Comparison of ENCODE assay signal across 35 cellular contexts in genomic region chr4:56637791-56638190, GRCh38. TPM values are rescaled to one million over a fixed set of nuclear protein-coding genes. Genes with fewer than 3 reads are reported as not detected.
A peak's percentile ranks its signal among the peaks of the same experiment; 100 is the strongest.
DNase-seq lines count a peak whose midpoint lies in the region; ATAC-seq, FAIRE-seq and TF ChIP-seq lines count a peak whose summit lies in the region.
"Had no signal": no experiment of that assay in that cellular context is flagged by ENCODE, and none has a peak within 500 bp of the region (broad histone marks: within the 10 kb centered on the region; RNA-seq: fewer than 3 reads in every experiment).

No MANE protein-coding gene starts in this region.

- H3K4me1 Mint-ChIP-seq in stimulated activated effector memory CD8-positive, alpha-beta T cell treated with anti-CD3 and anti-CD28 coated beads, Interleukin-12 subunit alpha, Interleukin-12 subunit beta, amount 100 ng/mL, for 72 hours, result peaks cover 60% of the 10 kb centered on the region
- H3K4me1 Mint-ChIP-seq: naive B cell had no signal

- CTCF ChIA-PET in SK-N-SH (lab: Yijun Ruan, JAX), result interaction anchor here (1.1 to 1.2 kb wide), 2 partner anchors 62 to 199 kb away, joined by 3 read pairs; no protein-coding TSS in a partner anchor

- no peaks in the 10 kb centered on the region for H3K9me3 Mint-ChIP-seq in stimulated activated effector memory CD8-positive, alpha-beta T cell treated with anti-CD3 and anti-CD28 coated beads, Interleukin-12 subunit alpha, Interleukin-12 subunit beta, amount 100 ng/mL, for 72 hours
- H3K9me3 Mint-ChIP-seq: activated naive CD8-positive, alpha-beta T cell treated with anti-CD3 and anti-CD28 coated beads, Interleukin-2, amount 50 U/mL, for 24 hours; CD4-positive, alpha-beta T cell; effector memory CD8-positive, alpha-beta T cell had no signal

- no peak overlapping the region for H3K9ac ChIP-seq in SK-N-SH

- peaks cover 17% of the 10 kb centered on the region for H3F3A ChIP-seq in SK-N-SH (replicated peaks; ENCODE audit: insufficient read depth)

- TF ChIP-seq RAD21 in SK-N-SH (IDR thresholded peaks at IDR 0.05; ENCODE audit: low read length), result no peak

- no peak; the same call in none of the 3 replicates for ATAC-seq in SK-N-SH treated with all-trans-retinoic acid at 6 μM for 48 hours
- ATAC-seq in stimulated activated effector memory CD8-positive, alpha-beta T cell treated with anti-CD3 and anti-CD28 coated beads, Interleukin-12 subunit alpha, Interleukin-12 subunit beta, amount 100 ng/mL, for 72 hours, result no peak
- ATAC-seq: A549; activated naive CD8-positive, alpha-beta T cell treated with anti-CD3 and anti-CD28 coated beads, Interleukin-2, amount 50 U/mL, for 24 hours; activated T-cell treated with anti-CD3 and anti-CD28 coated beads, Interleukin-2, amount 50 U/mL, for 72 hours; effector memory CD8-positive, alpha-beta T cell had no signal

- H3K27ac ChIP-seq in SK-N-SH (ENCODE audit: low read depth in 2 of 2, low read length in 1 of 2), result no peak overlapping the region; a peak in 1 of 4 replicates
- peak overlapping the region; percentile 70 for H3K27ac ChIP-seq in epithelial cell of prostate
- H3K27ac ChIP-seq: A549, esophagus muscularis mucosa, PC-9, tibial nerve had no signal

- no peak for FAIRE-seq in frontal cortex (lab: Jason Lieb, UNC)
- FAIRE-seq: A549, astrocyte had no signal

- H3K4me3 ChIP-seq in SK-N-SH (ENCODE audit: low read depth in 2 of 2, low read length in 1 of 2) (no peak overlapping the region), H7 (ENCODE audit: insufficient read depth, low read depth, low read length) (no peak overlapping the region)
- H3K4me3 ChIP-seq: A549, esophagus muscularis mucosa, PC-9, tibial nerve had no signal

- peak overlapping the region; percentile 61 for H3K4me3 Mint-ChIP-seq in stimulated activated effector memory CD8-positive, alpha-beta T cell treated with anti-CD3 and anti-CD28 coated beads, Interleukin-12 subunit alpha, Interleukin-12 subunit beta, amount 100 ng/mL, for 72 hours
- H3K4me3 Mint-ChIP-seq: activated naive CD8-positive, alpha-beta T cell treated with anti-CD3 and anti-CD28 coated beads, Interleukin-2, amount 50 U/mL, for 24 hours; activated T-cell treated with anti-CD3 and anti-CD28 coated beads, Interleukin-2, amount 50 U/mL, for 72 hours; CD4-positive, alpha-beta T cell; effector memory CD8-positive, alpha-beta T cell; H9; mesothelial cell of epicardium; naive B cell had no signal

- TF ChIP-seq CTCF in SK-N-SH (IDR thresholded peaks at IDR 0.05), result no peak

- H3K4me1 ChIP-seq in SK-N-SH (ENCODE audit: control insufficient read depth in 1 of 2, insufficient read depth in 2 of 2, low read depth in 1 of 2, low read length in 1 of 2), result no peaks in the 10 kb centered on the region
- H3K4me1 ChIP-seq: tibial nerve had no signal

- H3K4me2 ChIP-seq in SK-N-SH, result no peak overlapping the region
- H3K4me2 ChIP-seq: A549, PC-9 had no signal

- no peaks in the 10 kb centered on the region for H3K9me2 ChIP-seq in SK-N-SH

- peaks cover 3% of the 10 kb centered on the region; the same call in 1 of the 2 replicates for H4K20me1 ChIP-seq in SK-N-SH (ENCODE audit: insufficient read depth)

- H3K27me3 ChIP-seq in SK-N-SH (ENCODE audit: insufficient read depth), result no peaks in the 10 kb centered on the region
- H3K27me3 ChIP-seq in H7 (ENCODE audit: control insufficient read depth, insufficient read depth, low read length), result no peaks in the 10 kb centered on the region; the same call in 1 of the 2 replicates
- H3K27me3 ChIP-seq: esophagus muscularis mucosa, tibial nerve had no signal

- no peak for TF ChIP-seq EP300 in SK-N-SH (IDR thresholded peaks at IDR 0.05; ENCODE audit: borderline replicate concordance in 1 of 2, low read depth in 1 of 2, low read length in 1 of 2)

- DNase-seq in SK-N-SH, result no peak
- DNase-seq in NCI-H2029 (lab: John Stamatoyannopoulos, UW), result peak; percentile 93
- DNase-seq in epithelial cell of prostate (ENCODE audit: low read depth, low spot score), result no peak
- no peak for DNase-seq in stimulated activated effector memory CD8-positive, alpha-beta T cell treated with anti-CD3 and anti-CD28 coated beads, Interleukin-12 subunit alpha, Interleukin-12 subunit beta, amount 100 ng/mL, for 72 hours (ENCODE audit: low spot score in 2 of 2)
- no peak for DNase-seq in frontal cortex (ENCODE audit: low spot score in 2 of 2)
- no peak for DNase-seq in NCI-H526 treated with DMSO at 0.1 percent for 48 hours (lab: John Stamatoyannopoulos, UW)
- no peak for DNase-seq in H7
- DNase-seq: activated CD4-positive, alpha-beta T cell treated with anti-CD3 and anti-CD28 coated beads, Interleukin-2, amount 50 U/mL, for 48 hours; activated CD4-positive, CD25-positive, alpha-beta regulatory T cell treated with anti-CD3 and anti-CD28 coated beads, Interleukin-2, amount 50 U/mL, for 72 hours; activated naive CD4-positive, alpha-beta T cell; activated naive CD8-positive, alpha-beta T cell treated with anti-CD3 and anti-CD28 coated beads, Interleukin-2, amount 50 U/mL, for 24 hours; activated T-cell treated with anti-CD3 and anti-CD28 coated beads, Interleukin-2, amount 50 U/mL, for 72 hours; AML-193; CD4-positive, alpha-beta T cell; cortex of kidney; effector memory CD8-positive, alpha-beta T cell; foreskin melanocyte; H9; KBM-7; kidney glomerular epithelial cell; naive B cell; NCI-H1436 treated with DMSO at 0.1 percent for 48 hours; NCI-H2171; NCI-H510A treated with DMSO at 0.1 percent for 48 hours; NK-92 treated with Interleukin-12 subunit alpha and Interleukin-12 subunit beta, amount 100 ng/mL, for 24 hours; PC-9; posterior cingulate gyrus; Right ventricle myocardium superior; stimulated activated CD4-positive, alpha-beta T cell treated with anti-CD3 and anti-CD28 coated beads, Interleukin-4, amount 100 ng/mL, for 24 hours had no signal

- H3K79me2 ChIP-seq in SK-N-SH (ENCODE audit: insufficient read depth), result no peaks in the 10 kb centered on the region

- H3K27ac Mint-ChIP-seq in stimulated activated effector memory CD8-positive, alpha-beta T cell treated with anti-CD3 and anti-CD28 coated beads, Interleukin-12 subunit alpha, Interleukin-12 subunit beta, amount 100 ng/mL, for 72 hours, result peak overlapping the region; percentile 74
- H3K27ac Mint-ChIP-seq: activated naive CD8-positive, alpha-beta T cell treated with anti-CD3 and anti-CD28 coated beads, Interleukin-2, amount 50 U/mL, for 24 hours; activated T-cell treated with anti-CD3 and anti-CD28 coated beads, Interleukin-2, amount 50 U/mL, for 72 hours; CD4-positive, alpha-beta T cell; effector memory CD8-positive, alpha-beta T cell; H9; mesothelial cell of epicardium had no signal

- peaks cover 46% of the 10 kb centered on the region for H3K36me3 Mint-ChIP-seq in stimulated activated effector memory CD8-positive, alpha-beta T cell treated with anti-CD3 and anti-CD28 coated beads, Interleukin-12 subunit alpha, Interleukin-12 subunit beta, amount 100 ng/mL, for 72 hours
- H3K36me3 Mint-ChIP-seq: mesothelial cell of epicardium, naive B cell had no signal

- H3K9me3 ChIP-seq in SK-N-SH, result no peaks in the 10 kb centered on the region
- H3K9me3 ChIP-seq: A549, esophagus muscularis mucosa had no signal

- POLR2A ChIA-PET in SK-N-SH (lab: Yijun Ruan, JAX), result no interaction called here

- no peaks in the 10 kb centered on the region for H3K36me3 ChIP-seq in SK-N-SH (replicated peaks in 1 of 2; ENCODE audit: control insufficient read depth in 1 of 2, insufficient read depth in 2 of 2, low read length in 1 of 2)
- H3K36me3 ChIP-seq in H7 (replicated peaks; ENCODE audit: control insufficient read depth, insufficient read depth, low read length), result no peaks in the 10 kb centered on the region
- H3K36me3 ChIP-seq: esophagus muscularis mucosa, tibial nerve had no signal

- no peak overlapping the region for H2AFZ ChIP-seq in SK-N-SH (ENCODE audit: low read depth)
- H2AFZ ChIP-seq: PC-9 had no signal

TF ChIP-seq in SK-N-SH, 30 proteins besides CTCF, POLR2A, EP300 and RAD21:
- TF ChIP-seq ELF1 (IDR thresholded peaks at IDR 0.05) (no peak), PBX3 (IDR thresholded peaks at IDR 0.05) (0 out of 2 replicates have a peak, but pooled peaks have one; percentile 23)

TF ChIP-seq in SK-N-SH treated with all-trans-retinoic acid at 6 μM for 48 hours, 23 proteins besides CTCF, POLR2A, EP300 and RAD21 (continues in another document):
- TF ChIP-seq ZNF565 (CRISPR knock-in tag; conservative IDR thresholded peaks at IDR 0.05; ENCODE audit: low read depth), result no peak
- TF ChIP-seq CSDC2 (CRISPR knock-in tag; IDR thresholded peaks at IDR 0.05), result no peak
- TF ChIP-seq TOX (CRISPR knock-in tag; IDR thresholded peaks at IDR 0.05; ENCODE audit: borderline replicate concordance), result no peak
- no peak for TF ChIP-seq OSR1 (CRISPR knock-in tag; IDR thresholded peaks at IDR 0.05)
- no peak for TF ChIP-seq POU6F1 (CRISPR knock-in tag; IDR thresholded peaks at IDR 0.05; ENCODE audit: borderline replicate concordance, low read depth)

RNA-seq across cellular contexts. Expression of gene HOPX, which starts 43.3 kb away (rescaled TPM):
- polyA plus RNA-seq in SK-N-SH (2012; rRNA removed), result 0.05 and 0.08 TPM in 2 replicates
- polyA plus RNA-seq in SK-N-SH (2012; cell fraction: cytosol; rRNA removed), result 0.05 and 0.08 TPM in 2 replicates
- not detected in 2 replicates for polyA plus RNA-seq in SK-N-SH (2012; cell fraction: nucleus; rRNA removed)
- 78.7 TPM for total RNA-seq in frontal cortex
- not detected in 2 replicates for total RNA-seq in H7 (2014; rRNA removed; shearing (Covaris generic))
- total RNA-seq: H9 had no signal
- polyA plus RNA-seq: A549 had no signal

Comparison
In these comparisons a context has a peak if more than half of its experiments do, and no peak if none do; other contexts are left out.
1. RNA of gene HOPX, which starts 43.3 kb away (total RNA-seq): 78.7 TPM in frontal cortex (single experiment); not detected in H7; every median in the first group is over 10 times any median in the second.